In genomic region chr6:110875548-110876169, GRCh38 we compare ENCODE assay signal across 1 cellular context.
TF ChIP-seq lines count a peak whose summit lies in the region.

No MANE protein-coding gene starts in this region.

TF ChIP-seq in HepG2, 621 proteins besides CTCF, POLR2A, EP300 and RAD21 (continued from another document and continues in another):
- TF ChIP-seq ZBTB49 (CRISPR knock-in tag; IDR thresholded peaks at IDR 0.05; ENCODE audit: borderline replicate concordance): no peak
- TF ChIP-seq ZMYM2 (CRISPR knock-in tag; IDR thresholded peaks at IDR 0.05): no peak
- no peak for TF ChIP-seq ERF (CRISPR knock-in tag; IDR thresholded peaks at IDR 0.05)
- TF ChIP-seq ZNF12 (CRISPR knock-in tag; IDR thresholded peaks at IDR 0.05): no peak
- no peak for TF ChIP-seq ZNF782 (CRISPR knock-in tag; IDR thresholded peaks at IDR 0.05; ENCODE audit: borderline replicate concordance)
- no peak for TF ChIP-seq HOXD1 (CRISPR knock-in tag; IDR thresholded peaks at IDR 0.05)
- TF ChIP-seq MED1 (CRISPR knock-in tag; IDR thresholded peaks at IDR 0.05): no peak
- 0 out of 2 replicates have a peak, but pooled peaks have one; percentile 5 for TF ChIP-seq ZMYM4 (CRISPR knock-in tag; IDR thresholded peaks at IDR 0.05)
- no peak for TF ChIP-seq ZZZ3 (CRISPR knock-in tag; IDR thresholded peaks at IDR 0.05; ENCODE audit: borderline replicate concordance)
- TF ChIP-seq CERS6 (CRISPR knock-in tag; IDR thresholded peaks at IDR 0.05): no peak
- no peak for TF ChIP-seq ZNF747 (CRISPR knock-in tag; IDR thresholded peaks at IDR 0.05; ENCODE audit: borderline replicate concordance)
- TF ChIP-seq CSRNP2 (CRISPR knock-in tag; conservative IDR thresholded peaks at IDR 0.05; ENCODE audit: low read depth): no peak
- no peak for TF ChIP-seq XRCC5 (optimal IDR thresholded peaks at IDR 0.05; ENCODE audit: low read length)
- TF ChIP-seq PHF5A (CRISPR knock-in tag; IDR thresholded peaks at IDR 0.05; ENCODE audit: low read depth, unreplicated experiment): no peak
- TF ChIP-seq PRDM15 (CRISPR knock-in tag; IDR thresholded peaks at IDR 0.05): no peak
- TF ChIP-seq GABPA (IDR thresholded peaks at IDR 0.05; ENCODE audit: low read depth, low read length): no peak
- TF ChIP-seq GABPA (CRISPR knock-in tag; IDR thresholded peaks at IDR 0.05; ENCODE audit: low read depth): no peak
- TF ChIP-seq ZNF775 (CRISPR knock-in tag; IDR thresholded peaks at IDR 0.05; ENCODE audit: borderline replicate concordance): no peak
- TF ChIP-seq MEF2D (CRISPR knock-in tag; IDR thresholded peaks at IDR 0.05): no peak
- no peak for TF ChIP-seq ZNF460 (CRISPR knock-in tag; IDR thresholded peaks at IDR 0.05; ENCODE audit: borderline replicate concordance)
- no peak for TF ChIP-seq RERE (CRISPR knock-in tag; IDR thresholded peaks at IDR 0.05; ENCODE audit: low read depth)
- TF ChIP-seq ZNF367 (CRISPR knock-in tag; IDR thresholded peaks at IDR 0.05; ENCODE audit: borderline replicate concordance): no peak
- no peak for TF ChIP-seq ZSCAN31 (CRISPR knock-in tag; IDR thresholded peaks at IDR 0.05; ENCODE audit: low read depth)
- no peak for TF ChIP-seq DNMT1 (CRISPR knock-in tag; IDR thresholded peaks at IDR 0.05)
- TF ChIP-seq GZF1 (CRISPR knock-in tag; IDR thresholded peaks at IDR 0.05): no peak
- no peak for TF ChIP-seq KLF13 (CRISPR knock-in tag; IDR thresholded peaks at IDR 0.05)
- TF ChIP-seq ZBTB33 (CRISPR knock-in tag; IDR thresholded peaks at IDR 0.05): no peak
- TF ChIP-seq ZNF253 (CRISPR knock-in tag; IDR thresholded peaks at IDR 0.05; ENCODE audit: borderline replicate concordance): no peak
- TF ChIP-seq SRSF4 (IDR thresholded peaks at IDR 0.05; ENCODE audit: low read depth, low read length, poor library complexity, severe bottlenecking): peak; percentile 67
- peak; percentile 90; the same call in 1 of the 2 replicates for TF ChIP-seq KAT7 (CRISPR knock-in tag; IDR thresholded peaks at IDR 0.05; ENCODE audit: borderline replicate concordance)
- 0 out of 2 replicates have a peak, but pooled peaks have one; percentile 64 for TF ChIP-seq ZNF674 (CRISPR knock-in tag; IDR thresholded peaks at IDR 0.05; ENCODE audit: low read depth)
- no peak for TF ChIP-seq KIAA2018 (CRISPR knock-in tag; IDR thresholded peaks at IDR 0.05; ENCODE audit: borderline replicate concordance)
